In the genomic region with DNA sequence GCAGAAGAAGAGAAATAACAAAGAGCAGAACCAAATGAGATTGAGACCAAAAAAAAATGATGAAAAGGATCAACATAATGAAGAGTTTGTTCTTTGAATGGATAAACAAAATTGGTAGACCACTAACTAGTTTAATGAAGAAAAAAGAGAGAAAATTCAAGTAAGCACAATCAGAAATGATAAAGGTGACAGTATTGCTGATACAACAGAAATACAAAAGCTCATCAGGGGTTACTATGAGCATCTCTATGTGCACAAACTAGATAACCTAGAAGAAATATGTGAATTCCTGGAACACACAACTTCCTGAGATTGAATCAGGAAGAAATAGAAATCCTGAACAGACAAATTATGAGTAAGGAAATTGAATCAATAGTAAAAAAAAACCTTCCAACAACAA, we compare ENCODE assay signal across 36 cellular contexts.
"Had no signal": no experiment of that assay in that cellular context is flagged by ENCODE, and none has a peak within 500 bp of the region (broad histone marks: within the 10 kb centered on the region; RNA-seq: fewer than 3 reads in every experiment).

No MANE protein-coding gene starts in this region.

- H3K36me3 ChIP-seq: adrenal gland, brain microvascular endothelial cell, breast epithelium, WERI-Rb-1 had no signal

- DNase-seq: activated CD4-positive, alpha-beta memory T cell treated with anti-CD3 and anti-CD28 coated beads, Interleukin-2, amount 10 ng/mL, durations not matched to agents 7 days and 5 days; activated CD4-positive, alpha-beta T cell treated with anti-CD3 and anti-CD28 coated beads for 1 hour; activated CD4-positive, alpha-beta T cell treated with anti-CD3 and anti-CD28 coated beads for 36 hours; activated CD4-positive, alpha-beta T cell treated with anti-CD3 and anti-CD28 coated beads for 48 hours; activated CD4-positive, alpha-beta T cell treated with anti-CD3 and anti-CD28 coated beads, Interleukin-2, amount 10 ng/mL, durations not matched to agents 7 days and 5 days; activated CD4-positive, alpha-beta T cell treated with anti-CD3 and anti-CD28 coated beads, Interleukin-2, amount 50 U/mL, for 48 hours; activated CD4-positive, CD25-positive, alpha-beta regulatory T cell; activated CD8-positive, alpha-beta memory T cell treated with anti-CD3 and anti-CD28 coated beads for 24 hours; activated CD8-positive, alpha-beta memory T cell treated with anti-CD3 and anti-CD28 coated beads, Interleukin-2, amount 10 ng/mL, durations not matched to agents 7 days and 5 days; activated CD8-positive, alpha-beta memory T cell treated with anti-CD3 and anti-CD28 coated beads, Interleukin-2, amount 50 U/mL, for 48 hours; activated CD8-positive, alpha-beta T cell treated with anti-CD3 and anti-CD28 coated beads, Interleukin-2, amount 10 ng/mL, durations not matched to agents 7 days and 5 days; activated effector memory CD4-positive, alpha-beta T cell treated with anti-CD3 and anti-CD28 coated beads, Interleukin-2, amount 50 U/mL, for 16 hours; activated gamma-delta T cell treated with Interleukin-2 at 50 U/mL for 16 hours; activated naive CD4-positive, alpha-beta T cell; activated naive CD4-positive, alpha-beta T cell treated with anti-CD3 and anti-CD28 coated beads, Interleukin-2, amount 10 ng/mL, durations not matched to agents 7 days and 5 days; activated naive CD8-positive, alpha-beta T cell treated with anti-CD3 and anti-CD28 coated beads for 36 hours; activated T-cell treated with anti-CD3 and anti-CD28 coated beads, Interleukin-2, amount 50 U/mL, for 24 hours; activated T-cell treated with anti-CD3 and anti-CD28 coated beads, Interleukin-2, amount 50 U/mL, for 48 hours; adrenal gland; amniotic stem cell; aorta; body of pancreas; brain microvascular endothelial cell; central memory CD4-positive, alpha-beta T cell; T-helper 1 cell; T-helper 2 cell; T-helper 9 cell; WERI-Rb-1 had no signal

- H3K4me3 ChIP-seq: adrenal gland, body of pancreas, breast epithelium had no signal

- H3K36me3 Mint-ChIP-seq: WTC11 had no signal

- H3K27ac ChIP-seq: adrenal gland, body of pancreas, brain microvascular endothelial cell, breast epithelium, WERI-Rb-1 had no signal

- H3K4me1 Mint-ChIP-seq: activated CD4-positive, alpha-beta memory T cell treated with anti-CD3 and anti-CD28 coated beads, Interleukin-2, amount 10 ng/mL, durations not matched to agents 7 days and 5 days; activated CD4-positive, alpha-beta T cell treated with anti-CD3 and anti-CD28 coated beads, Interleukin-2, amount 10 ng/mL, durations not matched to agents 7 days and 5 days; activated CD8-positive, alpha-beta memory T cell treated with anti-CD3 and anti-CD28 coated beads, Interleukin-2, amount 10 ng/mL, durations not matched to agents 7 days and 5 days; activated naive CD4-positive, alpha-beta T cell treated with anti-CD3 and anti-CD28 coated beads, Interleukin-2, amount 10 ng/mL, durations not matched to agents 7 days and 5 days; WTC11 had no signal

- H3K27me3 Mint-ChIP-seq: activated CD4-positive, alpha-beta memory T cell treated with anti-CD3 and anti-CD28 coated beads, Interleukin-2, amount 10 ng/mL, durations not matched to agents 7 days and 5 days; activated CD4-positive, alpha-beta T cell treated with anti-CD3 and anti-CD28 coated beads for 36 hours; activated CD4-positive, alpha-beta T cell treated with anti-CD3 and anti-CD28 coated beads, Interleukin-2, amount 10 ng/mL, durations not matched to agents 7 days and 5 days; activated CD8-positive, alpha-beta memory T cell treated with anti-CD3 and anti-CD28 coated beads, Interleukin-2, amount 10 ng/mL, durations not matched to agents 7 days and 5 days; activated naive CD4-positive, alpha-beta T cell treated with anti-CD3 and anti-CD28 coated beads, Interleukin-2, amount 10 ng/mL, durations not matched to agents 7 days and 5 days; activated naive CD8-positive, alpha-beta T cell treated with anti-CD3 and anti-CD28 coated beads for 36 hours; activated T-cell treated with anti-CD3 and anti-CD28 coated beads, Interleukin-2, amount 50 U/mL, for 24 hours had no signal

- H3K27me3 ChIP-seq: adrenal gland, body of pancreas, brain microvascular endothelial cell, breast epithelium had no signal

- H3K4me3 Mint-ChIP-seq: activated CD4-positive, alpha-beta memory T cell treated with anti-CD3 and anti-CD28 coated beads, Interleukin-2, amount 10 ng/mL, durations not matched to agents 7 days and 5 days; activated CD4-positive, alpha-beta T cell treated with anti-CD3 and anti-CD28 coated beads for 36 hours; activated CD4-positive, alpha-beta T cell treated with anti-CD3 and anti-CD28 coated beads, Interleukin-2, amount 10 ng/mL, durations not matched to agents 7 days and 5 days; activated CD8-positive, alpha-beta memory T cell treated with anti-CD3 and anti-CD28 coated beads, Interleukin-2, amount 10 ng/mL, durations not matched to agents 7 days and 5 days; activated CD8-positive, alpha-beta T cell treated with anti-CD3 and anti-CD28 coated beads, Interleukin-2, amount 10 ng/mL, durations not matched to agents 7 days and 5 days; activated naive CD4-positive, alpha-beta T cell treated with anti-CD3 and anti-CD28 coated beads, Interleukin-2, amount 10 ng/mL, durations not matched to agents 7 days and 5 days; activated naive CD8-positive, alpha-beta T cell treated with anti-CD3 and anti-CD28 coated beads for 36 hours; activated T-cell treated with anti-CD3 and anti-CD28 coated beads, Interleukin-2, amount 50 U/mL, for 24 hours; T-helper 1 cell treated with Interleukin-12 subunit alpha and Interleukin-12 subunit beta and Interleukin-4 antibody, amounts not matched to agents 30 μg/mL and 1 μg/mL, for 36 hours; T-helper 2 cell treated with Interferon-gamma antibody and Interleukin-4, amounts not matched to agents 5 μg/mL and 100 μg/mL, for 36 hours; WTC11 had no signal

- H3K27ac Mint-ChIP-seq: activated CD4-positive, alpha-beta memory T cell treated with anti-CD3 and anti-CD28 coated beads, Interleukin-2, amount 10 ng/mL, durations not matched to agents 7 days and 5 days; activated CD4-positive, alpha-beta T cell treated with anti-CD3 and anti-CD28 coated beads for 36 hours; activated CD4-positive, alpha-beta T cell treated with anti-CD3 and anti-CD28 coated beads, Interleukin-2, amount 10 ng/mL, durations not matched to agents 7 days and 5 days; activated CD8-positive, alpha-beta memory T cell treated with anti-CD3 and anti-CD28 coated beads, Interleukin-2, amount 10 ng/mL, durations not matched to agents 7 days and 5 days; activated CD8-positive, alpha-beta T cell treated with anti-CD3 and anti-CD28 coated beads, Interleukin-2, amount 10 ng/mL, durations not matched to agents 7 days and 5 days; activated naive CD4-positive, alpha-beta T cell treated with anti-CD3 and anti-CD28 coated beads, Interleukin-2, amount 10 ng/mL, durations not matched to agents 7 days and 5 days; activated naive CD4-positive, alpha-beta T cell treated with anti-CD3 and anti-CD28 coated beads, Interleukin-2, amount 50 U/mL, for 72 hours; activated naive CD8-positive, alpha-beta T cell treated with anti-CD3 and anti-CD28 coated beads for 36 hours; activated T-cell treated with anti-CD3 and anti-CD28 coated beads, Interleukin-2, amount 50 U/mL, for 24 hours; T-helper 1 cell treated with Interleukin-12 subunit alpha and Interleukin-12 subunit beta and Interleukin-4 antibody, amounts not matched to agents 30 μg/mL and 1 μg/mL, for 36 hours; T-helper 2 cell treated with Interferon-gamma antibody and Interleukin-4, amounts not matched to agents 5 μg/mL and 100 μg/mL, for 36 hours; WTC11 had no signal

- H3K4me1 ChIP-seq: adrenal gland, body of pancreas, breast epithelium had no signal

- ATAC-seq: activated CD4-positive, alpha-beta T cell treated with anti-CD3 and anti-CD28 coated beads for 36 hours; activated CD4-positive, CD25-positive, alpha-beta regulatory T cell treated with anti-CD3 and anti-CD28 coated beads, Interleukin-2, amount 50 U/mL, for 24 hours; activated CD8-positive, alpha-beta memory T cell treated with anti-CD3 and anti-CD28 coated beads, Interleukin-2, amount 10 ng/mL, durations not matched to agents 7 days and 5 days; activated CD8-positive, alpha-beta T cell treated with anti-CD3 and anti-CD28 coated beads, Interleukin-2, amount 10 ng/mL, durations not matched to agents 7 days and 5 days; activated naive CD4-positive, alpha-beta T cell treated with anti-CD3 and anti-CD28 coated beads, Interleukin-2, amount 50 U/mL, for 72 hours; body of pancreas; WTC11 had no signal

- FAIRE-seq: colon, TTC549 had no signal

- H3K9me3 ChIP-seq: adrenal gland, body of pancreas had no signal
